In the genomic region with DNA sequence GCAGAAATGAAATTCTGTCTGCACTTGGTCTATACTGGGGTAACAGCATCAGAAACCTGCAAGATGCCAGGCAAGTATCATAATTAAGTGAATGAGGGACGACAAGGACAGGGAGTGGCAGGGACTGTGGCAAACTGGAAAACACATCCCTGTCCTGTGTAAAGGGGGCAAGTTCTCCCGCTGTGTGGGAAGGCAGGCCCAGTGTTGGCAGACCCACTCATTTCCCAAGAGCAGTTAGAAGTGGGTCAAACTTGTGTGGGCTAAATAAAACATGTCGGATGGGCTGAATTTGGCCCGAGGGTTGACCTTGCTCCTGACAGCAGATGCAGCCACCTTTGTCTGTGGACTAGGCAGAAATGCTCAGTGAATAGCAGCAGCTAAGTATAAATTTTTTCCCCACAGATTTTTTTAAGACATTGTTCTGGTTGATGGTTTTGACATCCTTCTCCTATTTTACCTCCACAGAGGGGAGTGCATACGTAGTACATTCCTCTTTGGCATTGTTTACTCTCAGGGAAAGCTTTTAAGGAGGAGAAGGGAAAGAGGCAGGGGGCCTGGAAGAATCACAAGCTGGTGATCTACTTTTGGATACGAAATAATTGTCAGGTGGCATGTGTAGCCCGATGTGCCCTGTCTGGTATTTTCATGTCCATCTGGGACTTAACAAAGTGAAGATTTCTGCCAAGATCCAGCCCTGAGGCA, we compare ENCODE assay signal across 4 cellular contexts.
DNase-seq lines count a peak whose midpoint lies in the region; ATAC-seq and TF ChIP-seq lines count a peak whose summit lies in the region.
"Not testable (repeated sequence)": the region's sequence is repeated elsewhere in the genome, so short reads cannot be mapped to it uniquely, and the experiment has no call there.

No MANE protein-coding gene starts in this region.

- CTCF ChIA-PET in WTC11 (lab: Charles Lee): not testable (repeated sequence)

- not testable (repeated sequence) for H3K27me3 ChIP-seq in psoas muscle (ENCODE audit: insufficient read depth in 3 of 3, low read length in 2 of 3)

- H3K4me3 Mint-ChIP-seq in WTC11: not testable (repeated sequence)

- H3K27ac Mint-ChIP-seq in WTC11: not testable (repeated sequence)

- H3K36me3 ChIP-seq in psoas muscle (ENCODE audit: insufficient read depth in 1 of 2, low read depth in 1 of 2): not testable (repeated sequence)

- no CpG with 5 or more reads among the region's 7 CpGs for WGBS in psoas muscle, 3 donors

- POLR2A ChIA-PET in WTC11 (lab: Charles Lee): not testable (repeated sequence)

- not testable (repeated sequence) for DNase-seq in WTC11 (ENCODE audit: low spot score); Right ventricle myocardium superior; left cardiac atrium; psoas muscle

- not testable (repeated sequence) for H3K36me3 Mint-ChIP-seq in WTC11

- not testable (repeated sequence) for H3K4me1 ChIP-seq in psoas muscle

- not testable (repeated sequence) for H3K27ac ChIP-seq in psoas muscle

- intact Hi-C loops in Right ventricle myocardium superior (cut with DNase I); left cardiac atrium (cut with DNase I); psoas muscle (cut with DNase I): not testable (repeated sequence)

- H3K9me3 ChIP-seq in psoas muscle: not testable (repeated sequence)

- ATAC-seq in WTC11 (peak; percentile 58), Right ventricle myocardium superior (ENCODE audit: poor library complexity) (peak; percentile 50), left cardiac atrium (peak; percentile 29 to 55), psoas muscle (peak; percentile 62 to 75 (median 69))

- H3K27me3 Mint-ChIP-seq in WTC11 (ENCODE audit: low read depth): not testable (repeated sequence)

- not testable (repeated sequence) for TF ChIP-seq CTCF in WTC11 (IDR thresholded peaks at IDR 0.05); psoas muscle (IDR thresholded peaks at IDR 0.05)

- H3K4me1 Mint-ChIP-seq in WTC11: not testable (repeated sequence)

- not testable (repeated sequence) for H3K4me3 ChIP-seq in psoas muscle

- H3K9me3 Mint-ChIP-seq in WTC11: not testable (repeated sequence)
